8 cellular contexts compared by ENCODE assay signal in genomic region chr19:13208131-13208963, GRCh38. TPM values are rescaled to one million over a fixed set of nuclear protein-coding genes. Genes with fewer than 3 reads are reported as not detected.
A peak's percentile ranks its signal among the peaks of the same experiment; 100 is the strongest.
DNase-seq lines count a peak whose midpoint lies in the region; ATAC-seq and TF ChIP-seq lines count a peak whose summit lies in the region.

No MANE protein-coding gene starts in this region.

- TF ChIP-seq POLR2A in adrenal gland (IDR thresholded peaks at IDR 0.05) = no peak

- no peaks in the 10 kb centered on the region for H3K9me3 ChIP-seq in adrenal gland (replicated peaks in 1 of 3)

- DNase-seq in GM04504 (ENCODE audit: low read depth) (peak; percentile 66), SKM-1 (lab: John Stamatoyannopoulos, UW; ENCODE audit: unreplicated experiment) (peak; percentile 85), adrenal gland (peak; percentile 40 to 88 (median 62)), iris pigment epithelial cell (ENCODE audit: low read depth) (peak; percentile 66), NCI-H446 (lab: John Stamatoyannopoulos, UW) (no peak)
- DNase-seq in stimulated activated CD4-positive, alpha-beta T cell treated with anti-CD3 and anti-CD28 coated beads, Interleukin-4, amount 100 ng/mL, for 24 hours = peak; percentile 76

- WGBS in adrenal gland, 4 donors = 29 to 51% (median 41%) methylated on average over 20 to 47 of the region's 49 CpGs

- H3K27me3 ChIP-seq in adrenal gland = no peaks in the 10 kb centered on the region

- H3K36me3 ChIP-seq in adrenal gland (replicated peaks in 1 of 2) = no peaks in the 10 kb centered on the region

- H3K4me3 ChIP-seq in adrenal gland = peak overlapping the region in 2 of 4 donors; percentile 40 to 43

- H3K4me1 ChIP-seq in adrenal gland (replicated peaks in 1 of 2) = no peaks in the 10 kb centered on the region

- intact Hi-C loops in adrenal gland (cut with DNase I) = no loop called here

- TF ChIP-seq CTCF in adrenal gland (IDR thresholded peaks at IDR 0.05) = no peak

- H3K27ac ChIP-seq in adrenal gland = peak overlapping the region in 3 of 5 donors; percentile 63 to 88 (median 70)

- ATAC-seq in HG02840 (IDR thresholded peaks at IDR 0.05; ENCODE audit: low FRiP score, unreplicated experiment) (peak; percentile 69), HG02610 (IDR thresholded peaks at IDR 0.05; ENCODE audit: unreplicated experiment) (no peak)

RNA-seq across cellular contexts. Expression of gene IER2, which starts 58.1 kb away (rescaled TPM):
- 100 to 1,000 TPM in 2 of 8 donors, 10 to 100 TPM in 6; 36.4 to 121 (median 61.8) TPM for total RNA-seq in adrenal gland
- polyA plus RNA-seq in adrenal gland = 100 to 1,000 TPM in 1 of 3 donors, 10 to 100 TPM in 1, 1 to 10 TPM in 1; 7.4 to 120 (median 97.1) TPM

RNA-seq across cellular contexts. Expression of gene STX10, which starts 58.2 kb away (rescaled TPM):
- 10 to 100 TPM; 30.5 to 90.7 (median 65.0) TPM for total RNA-seq in adrenal gland
- 100 to 1,000 TPM in 2 of 3 donors, 10 to 100 TPM in 1; 16.0 to 182 (median 159) TPM for polyA plus RNA-seq in adrenal gland

Comparison
In these comparisons a context has a peak if more than half of its experiments do, and no peak if none do; other contexts are left out.
1. DNase-seq: peak in GM04504 (single experiment), SKM-1 (single experiment), adrenal gland (7 of 7), iris pigment epithelial cell (single experiment) and stimulated activated CD4-positive, alpha-beta T cell treated with anti-CD3 and anti-CD28 coated beads, Interleukin-4, amount 100 ng/mL, for 24 hours (single experiment); none in NCI-H446 (0 of 2).